Comparison of ENCODE assay signal across 24 cellular contexts in genomic region chr9:77010527-77010926, GRCh38. TPM values are rescaled to one million over a fixed set of nuclear protein-coding genes. Genes with fewer than 3 reads are reported as not detected.
"Had no signal": no experiment of that assay in that cellular context is flagged by ENCODE, and none has a peak within 500 bp of the region (broad histone marks: within the 10 kb centered on the region; RNA-seq: fewer than 3 reads in every experiment).

No MANE protein-coding gene starts in this region.

- H3K27ac ChIP-seq: adrenal gland, hepatocyte, lower lobe of right lung, pancreas, thoracic aorta, upper lobe of left lung had no signal

- H3K4me2 ChIP-seq: hepatocyte, smooth muscle cell had no signal

- H3K9me3 ChIP-seq: adrenal gland, lower lobe of right lung, pancreas, thoracic aorta, upper lobe of left lung had no signal

- DNase-seq: activated CD4-positive, alpha-beta T cell treated with anti-CD3 and anti-CD28 coated beads for 36 hours; activated CD4-positive, alpha-beta T cell treated with anti-CD3 and anti-CD28 coated beads, Interleukin-2, amount 50 U/mL, for 48 hours; activated gamma-delta T cell treated with Interleukin-2 at 50 U/mL for 16 hours; activated T-cell treated with anti-CD3 and anti-CD28 coated beads for 4 hours; adrenal gland; effector memory CD8-positive, alpha-beta T cell; foreskin fibroblast; left cardiac atrium; lower lobe of right lung; naive thymus-derived CD8-positive, alpha-beta T cell; pancreas; stimulated activated CD4-positive, alpha-beta T cell treated with anti-CD3 and anti-CD28 coated beads, Interleukin-4, amount 100 ng/mL, for 1 hour; T-helper 2 cell; upper lobe of left lung had no signal

- FAIRE-seq: pancreas had no signal

- H3K4me1 ChIP-seq: adrenal gland, pancreas had no signal

- H3K27ac Mint-ChIP-seq: activated CD4-positive, alpha-beta T cell treated with anti-CD3 and anti-CD28 coated beads for 36 hours; activated naive CD4-positive, alpha-beta T cell treated with anti-CD3 and anti-CD28 coated beads, Interleukin-2, amount 50 U/mL, for 72 hours; activated T-helper 1 cell treated with anti-CD3 and anti-CD28 coated beads, Interleukin-12 subunit alpha, Interleukin-12 subunit beta, Interleukin-2, Interleukin-4 antibody, amounts not matched to agents 30 ng/mL and 10 ng/mL and 1 ng/mL, durations not matched to agents 14 hours and 24 hours and 36 hours; effector memory CD8-positive, alpha-beta T cell; naive thymus-derived CD8-positive, alpha-beta T cell; WTC11 had no signal

- H3K36me3 ChIP-seq: adrenal gland, lower lobe of right lung, pancreas, thoracic aorta, upper lobe of left lung had no signal

- H2AFZ ChIP-seq: hepatocyte had no signal

- H3K4me3 ChIP-seq: adrenal gland, hepatocyte, lower lobe of right lung, pancreas, smooth muscle cell, thoracic aorta, upper lobe of left lung had no signal

- H3K79me2 ChIP-seq: hepatocyte had no signal

- H3K4me3 Mint-ChIP-seq: activated CD4-positive, alpha-beta T cell treated with anti-CD3 and anti-CD28 coated beads for 36 hours; activated T-helper 1 cell treated with anti-CD3 and anti-CD28 coated beads, Interleukin-12 subunit alpha, Interleukin-12 subunit beta, Interleukin-2, Interleukin-4 antibody, amounts not matched to agents 30 ng/mL and 10 ng/mL and 1 ng/mL, durations not matched to agents 14 hours and 24 hours and 36 hours; effector memory CD8-positive, alpha-beta T cell; naive thymus-derived CD8-positive, alpha-beta T cell; WTC11 had no signal

- H3K36me3 Mint-ChIP-seq: naive thymus-derived CD8-positive, alpha-beta T cell; WTC11 had no signal

- ATAC-seq: activated CD4-positive, alpha-beta T cell treated with anti-CD3 and anti-CD28 coated beads for 36 hours; activated naive CD4-positive, alpha-beta T cell treated with anti-CD3 and anti-CD28 coated beads, Interleukin-2, amount 50 U/mL, for 72 hours; effector memory CD8-positive, alpha-beta T cell; left cardiac atrium; lower lobe of right lung; naive thymus-derived CD8-positive, alpha-beta T cell; pancreas; sciatic nerve; WTC11 had no signal

- H3K9me3 Mint-ChIP-seq: activated naive CD4-positive, alpha-beta T cell treated with anti-CD3 and anti-CD28 coated beads, Interleukin-2, amount 50 U/mL, for 72 hours; activated T-helper 1 cell treated with anti-CD3 and anti-CD28 coated beads, Interleukin-12 subunit alpha, Interleukin-12 subunit beta, Interleukin-2, Interleukin-4 antibody, amounts not matched to agents 30 ng/mL and 10 ng/mL and 1 ng/mL, durations not matched to agents 14 hours and 24 hours and 36 hours; effector memory CD8-positive, alpha-beta T cell; naive thymus-derived CD8-positive, alpha-beta T cell; WTC11 had no signal

RNA-seq across cellular contexts. Expression of gene FOXB2, which starts 8.9 kb away (rescaled TPM):
- total RNA-seq: activated CD4-positive, alpha-beta T cell treated with anti-CD3 and anti-CD28 coated beads for 36 hours; activated naive CD4-positive, alpha-beta T cell treated with anti-CD3 and anti-CD28 coated beads, Interleukin-2, amount 50 U/mL, for 72 hours; activated T-helper 1 cell treated with anti-CD3 and anti-CD28 coated beads, Interleukin-12 subunit alpha, Interleukin-12 subunit beta, Interleukin-2, Interleukin-4 antibody, amounts not matched to agents 30 ng/mL and 10 ng/mL and 1 ng/mL, durations not matched to agents 14 hours and 24 hours and 36 hours; adrenal gland; dermis microvascular lymphatic vessel endothelial cell; hepatocyte; left cardiac atrium; lower lobe of right lung; mesenteric fat pad; naive thymus-derived CD8-positive, alpha-beta T cell; pancreas; pulmonary artery endothelial cell; sciatic nerve; smooth muscle cell; thoracic aorta; upper lobe of left lung had no signal
- polyA plus RNA-seq: adrenal gland; hepatocyte; naive thymus-derived CD8-positive, alpha-beta T cell; pancreas; smooth muscle cell had no signal
